8 cellular contexts compared by ENCODE assay signal in genomic region chr5:65928341-65928752, GRCh38. TPM values are rescaled to one million over a fixed set of nuclear protein-coding genes. Genes with fewer than 3 reads are reported as not detected.
DNase-seq lines count a peak whose midpoint lies in the region; ATAC-seq and TF ChIP-seq lines count a peak whose summit lies in the region.

No MANE protein-coding gene starts in this region.

- no peak for DNase-seq in T-helper 2 cell treated with Interferon-gamma antibody and Interleukin-4, amounts not matched to agents 5 μg/mL and 100 μg/mL, for 36 hours (ENCODE audit: low spot score)
- DNase-seq in T-helper 2 cell (no peak), immature natural killer cell (no peak), testis (no peak), NCI-H82 (lab: John Stamatoyannopoulos, UW) (no peak)
- DNase-seq in effector CD8-positive, alpha-beta T cell (lab: John Stamatoyannopoulos, UW), result no peak

- no peak for TF ChIP-seq POLR2A in testis (IDR thresholded peaks at IDR 0.05)

- peak overlapping the region; percentile 94 for H3K27ac Mint-ChIP-seq in T-helper 2 cell treated with Interferon-gamma antibody and Interleukin-4, amounts not matched to agents 5 μg/mL and 100 μg/mL, for 36 hours
- H3K27ac Mint-ChIP-seq in activated T-helper 17 cell treated with anti-CD3 and anti-CD28 coated beads, Interleukin-2, amount 50 U/mL, for 72 hours, result peak overlapping the region; percentile 83
- H3K27ac Mint-ChIP-seq in immature natural killer cell, result peak overlapping the region; percentile 92 to 98 (median 94)

- no peaks in the 10 kb centered on the region for H3K27me3 ChIP-seq in testis

- no peaks in the 10 kb centered on the region for H3K36me3 ChIP-seq in testis (ENCODE audit: low read depth, missing control alignments)

- peak overlapping the region; percentile 89 to 96 for H3K4me3 ChIP-seq in testis

- TF ChIP-seq CTCF in testis (IDR thresholded peaks at IDR 0.05), result no peak

- H3K36me3 Mint-ChIP-seq in T-helper 2 cell treated with Interferon-gamma antibody and Interleukin-4, amounts not matched to agents 5 μg/mL and 100 μg/mL, for 36 hours (ENCODE audit: low read depth), result peaks cover 20% of the 10 kb centered on the region
- peaks cover 19% of the 10 kb centered on the region for H3K36me3 Mint-ChIP-seq in activated T-helper 17 cell treated with anti-CD3 and anti-CD28 coated beads, Interleukin-2, amount 50 U/mL, for 72 hours (ENCODE audit: low read depth)
- peaks cover 0 to 10% (median 8%) of the 10 kb centered on the region in 3 donors for H3K36me3 Mint-ChIP-seq in immature natural killer cell

- no peaks in the 10 kb centered on the region for H3K9me3 ChIP-seq in testis

- intact Hi-C loops in testis (cut with DNase I; ENCODE audit: low total_unique reads), result loop anchor here (10.0 kb wide), 1 partner anchor 216 kb away; the partner anchor contains the start of gene SREK1

- peak overlapping the region; percentile 9 to 100 for H3K27ac ChIP-seq in testis

- no peak for ATAC-seq in activated T-helper 17 cell treated with anti-CD3 and anti-CD28 coated beads, Interleukin-2, amount 50 U/mL, for 72 hours (replicated peaks)
- ATAC-seq in GM21528 (IDR thresholded peaks at IDR 0.05; ENCODE audit: low FRiP score, unreplicated experiment), result no peak

- peak overlapping the region; percentile 99 for H3K4me3 Mint-ChIP-seq in T-helper 2 cell treated with Interferon-gamma antibody and Interleukin-4, amounts not matched to agents 5 μg/mL and 100 μg/mL, for 36 hours
- H3K4me3 Mint-ChIP-seq in activated T-helper 17 cell treated with anti-CD3 and anti-CD28 coated beads, Interleukin-2, amount 50 U/mL, for 72 hours, result peak overlapping the region; percentile 90
- H3K4me3 Mint-ChIP-seq in immature natural killer cell, result peak overlapping the region; percentile 98 to 99 (median 99)

- H3K9me3 Mint-ChIP-seq in T-helper 2 cell treated with Interferon-gamma antibody and Interleukin-4, amounts not matched to agents 5 μg/mL and 100 μg/mL, for 36 hours, result no peaks in the 10 kb centered on the region
- H3K9me3 Mint-ChIP-seq in activated T-helper 17 cell treated with anti-CD3 and anti-CD28 coated beads, Interleukin-2, amount 50 U/mL, for 72 hours, result no peaks in the 10 kb centered on the region
- no peaks in the 10 kb centered on the region for H3K9me3 Mint-ChIP-seq in immature natural killer cell

- WGBS in testis, 2 donors, result 5 to 9% methylated on average over 5 of the region's 5 CpGs

- peaks cover 31% of the 10 kb centered on the region for H3K4me1 Mint-ChIP-seq in T-helper 2 cell treated with Interferon-gamma antibody and Interleukin-4, amounts not matched to agents 5 μg/mL and 100 μg/mL, for 36 hours (ENCODE audit: low read depth)
- H3K4me1 Mint-ChIP-seq in activated T-helper 17 cell treated with anti-CD3 and anti-CD28 coated beads, Interleukin-2, amount 50 U/mL, for 72 hours, result peaks cover 38% of the 10 kb centered on the region
- H3K4me1 Mint-ChIP-seq in immature natural killer cell, result peaks cover 67 to 79% of the 10 kb centered on the region in 2 donors

- peaks cover 15% of the 10 kb centered on the region for H3K27me3 Mint-ChIP-seq in T-helper 2 cell treated with Interferon-gamma antibody and Interleukin-4, amounts not matched to agents 5 μg/mL and 100 μg/mL, for 36 hours (ENCODE audit: low read depth)
- no peaks in the 10 kb centered on the region for H3K27me3 Mint-ChIP-seq in activated T-helper 17 cell treated with anti-CD3 and anti-CD28 coated beads, Interleukin-2, amount 50 U/mL, for 72 hours
- peaks cover 16 to 24% (median 19%) of the 10 kb centered on the region in 3 donors for H3K27me3 Mint-ChIP-seq in immature natural killer cell (ENCODE audit: low read depth in 3 of 3)

- peaks cover 11% of the 10 kb centered on the region for H3K4me1 ChIP-seq in testis

RNA-seq across cellular contexts. Expression of gene ERBIN, which starts 2.0 kb away (rescaled TPM):
- total RNA-seq in activated T-helper 17 cell treated with anti-CD3 and anti-CD28 coated beads, Interleukin-2, amount 50 U/mL, for 72 hours, result 10 to 100 TPM; 40.0 to 43.9 TPM
- polyA plus RNA-seq in immature natural killer cell (10 to 100 TPM; 38.3 to 75.1 (median 40.6) TPM), testis (ENCODE audit: insufficient read depth, low read depth, low replicate concordance) (45.7 TPM)
- 10 to 100 TPM; 79.8 to 98.3 TPM for total RNA-seq in testis
